10 cellular contexts compared by ENCODE assay signal in genomic region chr3:168511428-168512014, GRCh38.
DNase-seq lines count a peak whose midpoint lies in the region; ATAC-seq and TF ChIP-seq lines count a peak whose summit lies in the region.
"Had no signal": no experiment of that assay in that cellular context is flagged by ENCODE, and none has a peak within 500 bp of the region (broad histone marks: within the 10 kb centered on the region; RNA-seq: fewer than 3 reads in every experiment).

No MANE protein-coding gene starts in this region.

- H3K9me3 ChIP-seq in osteoblast (ENCODE audit: low read depth, low read length): no peaks in the 10 kb centered on the region

- H3K4me3 ChIP-seq in osteoblast (ENCODE audit: insufficient read depth, low read length): no peak overlapping the region

- DNase-seq in NCI-H1417 (lab: John Stamatoyannopoulos, UW) (peak in 2 of 3 experiments; percentile 20 to 59), NCI-H1417 treated with DMSO at 0.1 percent for 48 hours (lab: John Stamatoyannopoulos, UW) (no peak), M059J (ENCODE audit: low read depth) (peak; percentile 7), dedifferentiated amniotic fluid mesenchymal stem cell (ENCODE audit: extremely low spot score) (peak; percentile 49), osteoblast (ENCODE audit: insufficient read length, low spot score, missing footprints) (no peak), MV-4-11 (lab: John Stamatoyannopoulos, UW) (no peak), GDM1 (lab: John Stamatoyannopoulos, UW) (no peak)
- DNase-seq: activated T-cell treated with anti-CD3 and anti-CD28 coated beads, Interleukin-2, amount 50 U/mL, for 72 hours; CD4-positive, CD25-positive, alpha-beta regulatory T cell had no signal

- peak; percentile 55 for TF ChIP-seq CTCF in osteoblast (IDR thresholded peaks at IDR 0.05; ENCODE audit: extremely low read depth, low read depth, low read length)

- no peaks in the 10 kb centered on the region for H4K20me1 ChIP-seq in osteoblast (ENCODE audit: insufficient read depth, low read length)

- H3K79me2 ChIP-seq in osteoblast (ENCODE audit: insufficient read depth, low read length): no peaks in the 10 kb centered on the region

- no peak overlapping the region for H2AFZ ChIP-seq in osteoblast (ENCODE audit: low read length)

- H3K4me2 ChIP-seq in osteoblast (ENCODE audit: insufficient read depth, low read length): no peak overlapping the region

- no peaks in the 10 kb centered on the region for H3K4me1 ChIP-seq in osteoblast (ENCODE audit: insufficient read depth, low read length)

- H3K36me3 ChIP-seq in osteoblast (ENCODE audit: insufficient read depth, low read length): no peaks in the 10 kb centered on the region

- no peaks in the 10 kb centered on the region for H3K27me3 ChIP-seq in osteoblast (ENCODE audit: insufficient read depth, low read length)

- ATAC-seq in GM21723 (IDR thresholded peaks at IDR 0.05; ENCODE audit: unreplicated experiment): no peak
- ATAC-seq: activated T-cell treated with anti-CD3 and anti-CD28 coated beads, Interleukin-2, amount 50 U/mL, for 72 hours had no signal

- H3K27ac ChIP-seq in osteoblast (ENCODE audit: low read depth, low read length): no peak overlapping the region

Comparison
In these comparisons a context has a peak if more than half of its experiments do, and no peak if none do; other contexts are left out.
1. DNase-seq: peak in NCI-H1417 (2 of 3), M059J (single experiment) and dedifferentiated amniotic fluid mesenchymal stem cell (single experiment); none in NCI-H1417 treated with DMSO at 0.1 percent for 48 hours (single experiment), osteoblast (single experiment), MV-4-11 (single experiment) and GDM1 (single experiment).